Comparison of ENCODE assay signal across 1 cellular context in the genomic region with DNA sequence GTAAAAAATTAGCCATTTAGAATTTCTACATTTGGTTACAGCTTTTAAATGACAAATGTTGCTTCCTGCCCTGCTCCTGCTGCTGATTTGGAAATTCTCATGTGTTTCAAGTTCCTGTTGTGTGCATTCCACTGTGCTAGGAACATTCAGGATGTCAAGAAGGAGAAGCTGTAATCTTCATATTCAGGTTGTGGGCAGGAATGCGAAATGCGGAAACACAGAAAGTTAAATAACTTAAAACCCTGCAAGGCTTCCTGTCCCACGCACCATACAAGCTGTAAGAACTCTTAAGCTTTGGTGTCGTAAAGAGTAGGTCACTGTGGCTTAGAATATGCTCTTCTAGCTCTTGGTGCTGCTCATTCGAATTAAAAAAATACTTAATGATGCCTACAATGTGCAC.
TF ChIP-seq lines count a peak whose summit lies in the region.

No MANE protein-coding gene starts in this region.

TF ChIP-seq in HCT116, 20 proteins besides CTCF, POLR2A, EP300 and RAD21 (continued from another document):
- TF ChIP-seq, protein P1, sequence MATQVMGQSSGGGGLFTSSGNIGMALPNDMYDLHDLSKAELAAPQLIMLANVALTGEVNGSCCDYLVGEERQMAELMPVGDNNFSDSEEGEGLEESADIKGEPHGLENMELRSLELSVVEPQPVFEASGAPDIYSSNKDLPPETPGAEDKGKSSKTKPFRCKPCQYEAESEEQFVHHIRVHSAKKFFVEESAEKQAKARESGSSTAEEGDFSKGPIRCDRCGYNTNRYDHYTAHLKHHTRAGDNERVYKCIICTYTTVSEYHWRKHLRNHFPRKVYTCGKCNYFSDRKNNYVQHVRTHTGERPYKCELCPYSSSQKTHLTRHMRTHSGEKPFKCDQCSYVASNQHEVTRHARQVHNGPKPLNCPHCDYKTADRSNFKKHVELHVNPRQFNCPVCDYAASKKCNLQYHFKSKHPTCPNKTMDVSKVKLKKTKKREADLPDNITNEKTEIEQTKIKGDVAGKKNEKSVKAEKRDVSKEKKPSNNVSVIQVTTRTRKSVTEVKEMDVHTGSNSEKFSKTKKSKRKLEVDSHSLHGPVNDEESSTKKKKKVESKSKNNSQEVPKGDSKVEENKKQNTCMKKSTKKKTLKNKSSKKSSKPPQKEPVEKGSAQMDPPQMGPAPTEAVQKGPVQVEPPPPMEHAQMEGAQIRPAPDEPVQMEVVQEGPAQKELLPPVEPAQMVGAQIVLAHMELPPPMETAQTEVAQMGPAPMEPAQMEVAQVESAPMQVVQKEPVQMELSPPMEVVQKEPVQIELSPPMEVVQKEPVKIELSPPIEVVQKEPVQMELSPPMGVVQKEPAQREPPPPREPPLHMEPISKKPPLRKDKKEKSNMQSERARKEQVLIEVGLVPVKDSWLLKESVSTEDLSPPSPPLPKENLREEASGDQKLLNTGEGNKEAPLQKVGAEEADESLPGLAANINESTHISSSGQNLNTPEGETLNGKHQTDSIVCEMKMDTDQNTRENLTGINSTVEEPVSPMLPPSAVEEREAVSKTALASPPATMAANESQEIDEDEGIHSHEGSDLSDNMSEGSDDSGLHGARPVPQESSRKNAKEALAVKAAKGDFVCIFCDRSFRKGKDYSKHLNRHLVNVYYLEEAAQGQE (IDR thresholded peaks at IDR 0.05; ENCODE audit: low read depth), result no peak
- TF ChIP-seq, protein P2, sequence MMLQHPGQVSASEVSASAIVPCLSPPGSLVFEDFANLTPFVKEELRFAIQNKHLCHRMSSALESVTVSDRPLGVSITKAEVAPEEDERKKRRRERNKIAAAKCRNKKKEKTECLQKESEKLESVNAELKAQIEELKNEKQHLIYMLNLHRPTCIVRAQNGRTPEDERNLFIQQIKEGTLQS (IDR thresholded peaks at IDR 0.05), result no peak
- TF ChIP-seq ZNF274 (IDR thresholded peaks at IDR 0.05; ENCODE audit: low read depth, low read length), result no peak
- TF ChIP-seq POLR2AphosphoS5 (IDR thresholded peaks at IDR 0.05; ENCODE audit: low read depth, low read length), result no peak
- TF ChIP-seq YY1 (IDR thresholded peaks at IDR 0.05; ENCODE audit: extremely low read depth, insufficient replicate concordance, low read depth, low read length), result no peak
